8 cellular contexts compared by ENCODE assay signal in genomic region chr1:244450597-244451538, GRCh38. TPM values are rescaled to one million over a fixed set of nuclear protein-coding genes. Genes with fewer than 3 reads are reported as not detected.
DNase-seq lines count a peak whose midpoint lies in the region; ATAC-seq, FAIRE-seq and TF ChIP-seq lines count a peak whose summit lies in the region.

No MANE protein-coding gene starts in this region.

- in situ Hi-C loops in K562 (cut with MboI), result no loop called here

- no peaks in the 10 kb centered on the region for H3K9me1 ChIP-seq in K562 (ENCODE audit: control insufficient read depth, insufficient read depth, low read length)

- TF ChIP-seq EP300 in K562 (IDR thresholded peaks at IDR 0.05; ENCODE audit: low read length), result no peak

- intact Hi-C loops in K562 (cut with micrococcal nuclease), result loop anchor here (1.0 to 5.0 kb wide), 4 partner anchors 84 to 202 kb away; partner anchors contain the start of gene DESI2

- H3K4me3 Mint-ChIP-seq in IgD-negative memory B cell, result peak overlapping the region; percentile 91 to 99 (median 98)

- peak; percentile 27 for ATAC-seq in GM21447 (IDR thresholded peaks at IDR 0.05; ENCODE audit: unreplicated experiment)
- ATAC-seq in K562, result peak; percentile 59

- no peaks in the 10 kb centered on the region for H3K27me3 ChIP-seq in K562 (ENCODE audit: control insufficient read depth in 2 of 2, insufficient read depth in 2 of 2, low read length in 2 of 2)
- no peaks in the 10 kb centered on the region for H3K27me3 ChIP-seq in iPS DF 6.9 (ENCODE audit: control insufficient read depth, insufficient read depth, low read length)
- H3K27me3 ChIP-seq in skeletal muscle tissue (ENCODE audit: control insufficient read depth in 3 of 3, insufficient read depth in 3 of 3, low read length in 3 of 3), result no peaks in the 10 kb centered on the region

- no peak for TF ChIP-seq CTCF in K562 (IDR thresholded peaks at IDR 0.05 in 2 of 3, conservative IDR thresholded peaks at IDR 0.05 in 1 of 3; ENCODE audit: insufficient read depth in 2 of 3, low read depth in 1 of 3, low read length in 3 of 3)

- H3K36me3 Mint-ChIP-seq in IgD-negative memory B cell, result peaks cover 7% of the 10 kb centered on the region

- 1% methylated on average over 41 of the region's 41 CpGs for WGBS in K562 (ENCODE audit: insufficient coverage, low coverage, missing lambda C conversion rate)
- WGBS in iPS DF 6.9 (ENCODE audit: insufficient coverage, insufficient read length), result no CpG with 5 or more reads among the region's 41 CpGs

- peaks cover 8% of the 10 kb centered on the region for H3K9me3 ChIP-seq in K562 (replicated peaks; ENCODE audit: control insufficient read depth, insufficient read depth, low read depth, low read length)
- no peaks in the 10 kb centered on the region for H3K9me3 ChIP-seq in iPS DF 6.9 (ENCODE audit: control insufficient read depth, insufficient read depth, low read length)
- no peaks in the 10 kb centered on the region for H3K9me3 ChIP-seq in skeletal muscle tissue (ENCODE audit: control insufficient read depth in 3 of 3, low read length in 3 of 3)

- H3K27ac Mint-ChIP-seq in IgD-negative memory B cell, result peak overlapping the region; percentile 91 to 98 (median 97)

- H3K9me3 Mint-ChIP-seq in IgD-negative memory B cell, result no peaks in the 10 kb centered on the region

- peaks cover 9 to 21% of the 10 kb centered on the region in 2 experiments; a peak in 4 of 5 replicates for H3K4me1 ChIP-seq in K562 (replicated peaks in 1 of 2; ENCODE audit: control insufficient read depth in 2 of 2, insufficient read depth in 2 of 2, low read length in 2 of 2)
- H3K4me1 ChIP-seq in iPS DF 6.9 (ENCODE audit: control insufficient read depth, insufficient read depth, low read length), result peaks cover 4% of the 10 kb centered on the region
- H3K4me1 ChIP-seq in skeletal muscle tissue (ENCODE audit: control insufficient read depth in 3 of 3, insufficient read depth in 3 of 3, low read length in 3 of 3), result peaks cover 8 to 21% (median 20%) of the 10 kb centered on the region in 3 donors

- peaks cover 42% of the 10 kb centered on the region for H3K36me3 ChIP-seq in K562 (ENCODE audit: control insufficient read depth, insufficient read depth, low read length)
- no peaks in the 10 kb centered on the region; the same call in 1 of the 2 replicates for H3K36me3 ChIP-seq in iPS DF 6.9 (ENCODE audit: control insufficient read depth, insufficient read depth, low read length)
- no peaks in the 10 kb centered on the region for H3K36me3 ChIP-seq in skeletal muscle tissue (ENCODE audit: control insufficient read depth in 3 of 3, insufficient read depth in 3 of 3, low read length in 3 of 3)

- CTCF ChIA-PET in K562 (lab: Yijun Ruan, JAX; ENCODE audit: low intra/inter-chr PET ratio), result interaction anchor here (1.2 kb wide), 1 partner anchor 177 kb away, joined by 3 read pairs; no protein-coding TSS in a partner anchor

- H3K27me3 Mint-ChIP-seq in IgD-negative memory B cell, result no peaks in the 10 kb centered on the region

- H3K9ac ChIP-seq in K562 (ENCODE audit: insufficient read depth in 1 of 2, low read depth in 2 of 2, low read length in 2 of 2), result peak overlapping the region; percentile 84 to 99
- H3K9ac ChIP-seq in skeletal muscle tissue (ENCODE audit: low read depth in 1 of 3, low read length in 3 of 3), result peak overlapping the region; percentile 87 to 93 (median 88)

- POLR2A ChIA-PET in K562 (lab: Yijun Ruan, JAX), result interaction anchor here (0.6 to 1.3 kb wide), 4 partner anchors 31 to 208 kb away, joined by 3 to 6 read pairs (median 5); no protein-coding TSS in a partner anchor

- H3K4me2 ChIP-seq in K562 (ENCODE audit: insufficient read depth, low read length), result peak overlapping the region; percentile 89

- TF ChIP-seq RAD21 in K562 (CRISPR knock-in tag; conservative IDR thresholded peaks at IDR 0.05 in 1 of 2, IDR thresholded peaks at IDR 0.05 in 1 of 2), result no peak

- peak; percentile 48 for FAIRE-seq in K562 (lab: Jason Lieb, UNC)

- no TSS peak for BruUV-seq in K562 (replicated peaks; lab: Mats Ljungman, UMichigan)

- H4K20me1 ChIP-seq in K562 (replicated peaks; ENCODE audit: control insufficient read depth, insufficient read depth, low read length), result no peaks in the 10 kb centered on the region

- peak overlapping the region; percentile 75 for H2AFZ ChIP-seq in K562 (ENCODE audit: low read depth, low read length)

- peak; percentile 78 for DNase-seq in DMS 273 (lab: John Stamatoyannopoulos, UW; ENCODE audit: unreplicated experiment)
- peak; percentile 5 for DNase-seq in T1000 (lab: John Stamatoyannopoulos, UW)
- DNase-seq in K562 (ENCODE audit: extremely low read depth in 1 of 4, low spot score in 3 of 4), result peak; percentile 44 to 83 (median 62)
- DNase-seq in iPS DF 6.9 (ENCODE audit: low read depth, low spot score), result no peak
- no peak for DNase-seq in NCI-H2029 (lab: John Stamatoyannopoulos, UW)

- H3K4me3 ChIP-seq in K562 (peak overlapping the region; percentile 72), iPS DF 6.9 (ENCODE audit: low read length) (peak overlapping the region; percentile 94), skeletal muscle tissue (ENCODE audit: low read length in 3 of 3) (peak overlapping the region; percentile 82 to 91 (median 85))

- peaks cover 30 to 42% (median 31%) of the 10 kb centered on the region in 3 donors for H3K4me1 Mint-ChIP-seq in IgD-negative memory B cell

- peak overlapping the region; percentile 87 for H3K27ac ChIP-seq in K562 (ENCODE audit: extremely low read depth, low read depth, low read length)
- no peak overlapping the region for H3K27ac ChIP-seq in iPS DF 6.9 (ENCODE audit: low read length)
- peak overlapping the region; percentile 88 for H3K27ac ChIP-seq in skeletal muscle tissue (ENCODE audit: low read depth, low read length)

- TF ChIP-seq POLR2A in K562 (conservative IDR thresholded peaks at IDR 0.05), result peak; percentile 61; the same call in 1 of the 2 replicates

- H3K79me2 ChIP-seq in K562 (ENCODE audit: control insufficient read depth, insufficient read depth, low read length), result peaks cover 58% of the 10 kb centered on the region

TF ChIP-seq in K562, 482 proteins besides CTCF, POLR2A, EP300 and RAD21 (continues in another document):
- TF ChIP-seq STAG1 (CRISPR knock-in tag; IDR thresholded peaks at IDR 0.05; ENCODE audit: borderline replicate concordance), result no peak
- TF ChIP-seq ZNF239 (CRISPR knock-in tag; IDR thresholded peaks at IDR 0.05), result no peak
- no peak for TF ChIP-seq ZNF561 (CRISPR knock-in tag; conservative IDR thresholded peaks at IDR 0.05)
- TF ChIP-seq BRD9 (IDR thresholded peaks at IDR 0.05; ENCODE audit: low read depth, partially characterized antibody), result no peak
- TF ChIP-seq MAZ (CRISPR knock-in tag; conservative IDR thresholded peaks at IDR 0.05 in 1 of 2, IDR thresholded peaks at IDR 0.05 in 1 of 2), result peak; percentile 4 to 40; a peak in 2 of 4 replicates
- 0 out of 2 replicates have a peak, but pooled peaks have one; percentile 12 for TF ChIP-seq POLR2H (tag; IDR thresholded peaks at IDR 0.05; ENCODE audit: low read depth)
- peak; percentile 87 for TF ChIP-seq CHD1 (IDR thresholded peaks at IDR 0.05; ENCODE audit: low read length)
- no peak for TF ChIP-seq FOS (IDR thresholded peaks at IDR 0.05; ENCODE audit: extremely low read depth, insufficient read length)
- no peak for TF ChIP-seq KLF13 (tag; IDR thresholded peaks at IDR 0.05; ENCODE audit: borderline replicate concordance, low read depth)
- no peak for TF ChIP-seq U2AF1 (optimal IDR thresholded peaks at IDR 0.05; ENCODE audit: low read depth, low read length)

RNA-seq across cellular contexts. Expression of gene ADSS2, which starts 0.8 kb away (rescaled TPM):
- 19.6 TPM for polyA plus RNA-seq in IgD-negative memory B cell
- total RNA-seq in K562 (2011; cell fraction: chromatin; rRNA removed; ENCODE audit: low replicate concordance), result 34.0 and 121 TPM in 2 replicates
- total RNA-seq in K562 (2011; cell fraction: nucleolus; rRNA removed), result 13.8 and 21.3 TPM in 2 replicates
- total RNA-seq in K562 (2011; cell fraction: nucleoplasm; rRNA removed), result 35.2 and 46.0 TPM in 2 replicates
- 46.2 and 47.3 TPM in 2 replicates for total RNA-seq in K562 (2014; rRNA removed)
- total RNA-seq in K562 (2014; rRNA removed; fragmentation: Illumina TruSeq; extraction: Trizol), result 63.8 and 67.1 TPM in 2 replicates
- 60.7 and 63.1 TPM in 2 replicates for total RNA-seq in K562 (2015; rRNA removed; fragmentation: Illumina TruSeq; extraction: Trizol)
- total RNA-seq in K562 (2021), result 50.1 and 52.0 TPM in 2 replicates
- 51.3 and 62.9 TPM in 2 replicates for polyA plus RNA-seq in K562 (2011; rRNA removed)
- polyA plus RNA-seq in K562 (2011; cell fraction: cytosol; rRNA removed), result 11.7 and 23.8 TPM in 2 replicates
- polyA plus RNA-seq in K562 (2011; cell fraction: nucleus; rRNA removed), result 22.8 and 41.5 TPM in 2 replicates
- polyA plus RNA-seq in K562 (2012), result 46.0 and 52.0 TPM in 2 replicates
- 50.1 and 59.4 TPM in 2 replicates for polyA plus RNA-seq in K562 (2014; fragmentation: Illumina TruSeq; extraction: Trizol)
- 10 to 100 TPM in 1 of 2 experiments, 1 to 10 TPM in 1; 8.8 to 13.7 TPM for polyA plus RNA-seq in K562 (2014; fragmentation: Nextera tagmentation; extraction: Ambion mirVana)
- polyA plus RNA-seq in K562 (2014; rRNA removed), result 61.4 and 61.9 TPM in 2 replicates
- polyA minus RNA-seq in K562 (2011; rRNA and poly(A)+ RNA removed), result 65.9 and 81.4 TPM in 2 replicates
- polyA minus RNA-seq in K562 (2011; cell fraction: cytosol; rRNA and poly(A)+ RNA removed), result 25.4 and 26.0 TPM in 2 replicates
- polyA minus RNA-seq in K562 (2011; cell fraction: nucleus; rRNA and poly(A)+ RNA removed), result 40.8 and 69.0 TPM in 2 replicates
- 14.6 TPM for total RNA-seq in skeletal muscle tissue

RNA-seq across cellular contexts. Expression of gene CATSPERE, which starts 10.2 kb away (rescaled TPM):
- 0.23 TPM for polyA plus RNA-seq in IgD-negative memory B cell
- total RNA-seq in K562 (2011; cell fraction: chromatin; rRNA removed; ENCODE audit: low replicate concordance), result 0.46 TPM in 1 of 2 replicates, not detected in the other
- 0.13 TPM in 1 of 2 replicates, not detected in the other for total RNA-seq in K562 (2011; cell fraction: nucleolus; rRNA removed)
- 0.15 and 0.53 TPM in 2 replicates for total RNA-seq in K562 (2011; cell fraction: nucleoplasm; rRNA removed)
- not detected in 2 replicates for total RNA-seq in K562 (2014; rRNA removed)
- 0.06 and 0.15 TPM in 2 replicates for total RNA-seq in K562 (2014; rRNA removed; fragmentation: Illumina TruSeq; extraction: Trizol)
- 0.07 and 0.11 TPM in 2 replicates for total RNA-seq in K562 (2015; rRNA removed; fragmentation: Illumina TruSeq; extraction: Trizol)
- total RNA-seq in K562 (2021), result not detected in 2 replicates
- 0.06 and 0.23 TPM in 2 replicates for polyA plus RNA-seq in K562 (2011; rRNA removed)
- 0.01 TPM in 1 of 2 replicates, not detected in the other for polyA plus RNA-seq in K562 (2011; cell fraction: cytosol; rRNA removed)
- polyA plus RNA-seq in K562 (2011; cell fraction: nucleus; rRNA removed), result 0.17 and 0.28 TPM in 2 replicates
- 0.10 and 0.22 TPM in 2 replicates for polyA plus RNA-seq in K562 (2012)
- polyA plus RNA-seq in K562 (2014; fragmentation: Illumina TruSeq; extraction: Trizol), result 0.09 TPM in 1 of 2 replicates, not detected in the other
- under 1 TPM in 1 of 2 experiments, not detected in 1; 0.08 TPM for polyA plus RNA-seq in K562 (2014; fragmentation: Nextera tagmentation; extraction: Ambion mirVana)
- polyA plus RNA-seq in K562 (2014; rRNA removed), result 0.16 TPM in 1 of 2 replicates, not detected in the other
- 0.18 and 0.36 TPM in 2 replicates for polyA minus RNA-seq in K562 (2011; rRNA and poly(A)+ RNA removed)
- not detected in 2 replicates for polyA minus RNA-seq in K562 (2011; cell fraction: cytosol; rRNA and poly(A)+ RNA removed)
- polyA minus RNA-seq in K562 (2011; cell fraction: nucleus; rRNA and poly(A)+ RNA removed), result 0.22 TPM in 1 of 2 replicates, not detected in the other
- 3.1 TPM for total RNA-seq in skeletal muscle tissue

Comparison
In these comparisons a context has a peak if more than half of its experiments do, and no peak if none do; other contexts are left out.
1. DNase-seq: peak in DMS 273 (single experiment), T1000 (single experiment) and K562 (4 of 4); none in iPS DF 6.9 (single experiment) and NCI-H2029 (single experiment).
2. Peak in every context shown above with its lines, with median percentiles within 50 percentile points of each other: H3K4me3 ChIP-seq.